Comparison of ENCODE assay signal across 11 cellular contexts in genomic region chr3:53084310-53085001, GRCh38. TPM values are rescaled to one million over a fixed set of nuclear protein-coding genes. Genes with fewer than 3 reads are reported as not detected.
A peak's percentile ranks its signal among the peaks of the same experiment; 100 is the strongest.
DNase-seq lines count a peak whose midpoint lies in the region; ATAC-seq and TF ChIP-seq lines count a peak whose summit lies in the region.
"Had no signal": no experiment of that assay in that cellular context is flagged by ENCODE, and none has a peak within 500 bp of the region (broad histone marks: within the 10 kb centered on the region; RNA-seq: fewer than 3 reads in every experiment).

No MANE protein-coding gene starts in this region.

- H3K9me3 ChIP-seq in GM23248 (ENCODE audit: low read depth) = no peaks in the 10 kb centered on the region
- no peaks in the 10 kb centered on the region for H3K9me3 ChIP-seq in sigmoid colon
- H3K9me3 ChIP-seq: HAP-1 had no signal

- no peaks in the 10 kb centered on the region for H3K27me3 Mint-ChIP-seq in osteocyte (ENCODE audit: unreplicated experiment)
- H3K27me3 Mint-ChIP-seq: progenitor cell of endocrine pancreas had no signal

- H3K4me1 ChIP-seq in GM23248 (ENCODE audit: insufficient read depth) = peaks cover 14% of the 10 kb centered on the region
- H3K4me1 ChIP-seq in sigmoid colon = peaks cover 0 to 15% (median 11%) of the 10 kb centered on the region in 4 donors
- H3K4me1 ChIP-seq: HAP-1 had no signal

- H3K27me3 ChIP-seq in GM23248 (replicated peaks; ENCODE audit: insufficient read depth) (no peaks in the 10 kb centered on the region), sigmoid colon (no peaks in the 10 kb centered on the region)

- WGBS in GM23248 (ENCODE audit: low coverage in 1 of 2, low lambda C conversion rate in 2 of 2, missing lambda C conversion rate in 2 of 2), 2 experiments = 36 to 38% methylated on average over 12 of the region's 12 CpGs
- WGBS in sigmoid colon, 2 donors = 69 to 76% methylated on average over 12 of the region's 12 CpGs

- H3K4me3 ChIP-seq in GM23248 (no peak overlapping the region), sigmoid colon (no peak overlapping the region)
- H3K4me3 ChIP-seq: HAP-1 had no signal

- TF ChIP-seq CTCF in RWPE1 (conservative IDR thresholded peaks at IDR 0.05; ENCODE audit: low read depth) (no peak), osteocyte (IDR thresholded peaks at IDR 0.05) (no peak), sigmoid colon (IDR thresholded peaks at IDR 0.05) (no peak)

- no peak for TF ChIP-seq EP300 in sigmoid colon (IDR thresholded peaks at IDR 0.05)

- H3F3A ChIP-seq in GM23248 (ENCODE audit: insufficient read depth) = 0 out of 2 replicates have a peak, but pooled peaks cover 10% of the 10 kb centered on the region

- CTCF ChIA-PET in RWPE1 (lab: Yijun Ruan, JAX) = no interaction called here

- peak overlapping the region; percentile 45 for H3K4me2 ChIP-seq in GM23248 (ENCODE audit: unreplicated experiment)

- peak; percentile 47 for DNase-seq in GM23248
- no peak for DNase-seq in RWPE1 (ENCODE audit: low spot score)
- DNase-seq in Right ventricle myocardium inferior (ENCODE audit: missing footprints) = no peak
- DNase-seq in osteocyte (ENCODE audit: extremely low spot score, unreplicated experiment) = no peak
- no peak for DNase-seq in NCI-H774 (lab: John Stamatoyannopoulos, UW)
- no peak for DNase-seq in sigmoid colon
- no peak for DNase-seq in activated CD4-positive, CD25-positive, alpha-beta regulatory T cell treated with anti-CD3 and anti-CD28 coated beads, Interleukin-2, amount 50 U/mL, for 72 hours
- DNase-seq: NCI-H146 had no signal

- H3K4me1 Mint-ChIP-seq in osteocyte (ENCODE audit: unreplicated experiment) = peaks cover 13% of the 10 kb centered on the region

- H3K36me3 ChIP-seq in GM23248 (ENCODE audit: low read depth) (no peaks in the 10 kb centered on the region), sigmoid colon (peaks cover 0 to 1% (median 0%) of the 10 kb centered on the region in 4 donors)
- H3K36me3 ChIP-seq: HAP-1 had no signal

- no peaks in the 10 kb centered on the region for H4K20me1 ChIP-seq in GM23248 (ENCODE audit: insufficient read depth)

- peak overlapping the region; percentile 37 for H3K9ac ChIP-seq in GM23248

- peaks cover 8% of the 10 kb centered on the region for H3K36me3 Mint-ChIP-seq in osteocyte (ENCODE audit: unreplicated experiment)

- intact Hi-C loops in Right ventricle myocardium inferior (cut with DNase I) = no loop called here
- intact Hi-C loops in sigmoid colon (cut with DNase I) = no loop called here

- in situ Hi-C loops in GM23248 (cut with MboI) = no loop called here

- H3K9me2 ChIP-seq in GM23248 (ENCODE audit: insufficient read depth) = no peaks in the 10 kb centered on the region

- H3K27ac ChIP-seq in GM23248 (peak overlapping the region; percentile 38; the same call in 1 of the 2 replicates), RWPE1 (peak overlapping the region; percentile 33; the same call in 1 of the 2 replicates), sigmoid colon (peak overlapping the region in 2 of 4 donors; percentile 20 to 49)

- H3K27ac Mint-ChIP-seq in osteocyte (ENCODE audit: unreplicated experiment) = peak overlapping the region; percentile 53
- H3K27ac Mint-ChIP-seq: progenitor cell of endocrine pancreas had no signal

- POLR2A ChIA-PET in RWPE1 (lab: Yijun Ruan, JAX; ENCODE audit: low non-redundant PET) = no interaction called here

- no peak overlapping the region for H3K4me3 Mint-ChIP-seq in osteocyte (ENCODE audit: unreplicated experiment)

- peak; percentile 87 for ATAC-seq in Right ventricle myocardium inferior
- no peak for ATAC-seq in HG03280 (IDR thresholded peaks at IDR 0.05; ENCODE audit: unreplicated experiment)

- H2AFZ ChIP-seq in GM23248 = no peak overlapping the region

- no peak for TF ChIP-seq POLR2A in sigmoid colon (IDR thresholded peaks at IDR 0.05)

- H3K79me2 ChIP-seq in GM23248 (ENCODE audit: insufficient read depth) = no peaks in the 10 kb centered on the region

- H3K9me3 Mint-ChIP-seq in osteocyte (ENCODE audit: unreplicated experiment) = no peaks in the 10 kb centered on the region

RNA-seq across cellular contexts. Expression of gene SFMBT1, which starts 38.6 kb away (rescaled TPM):
- total RNA-seq in GM23248 (2014; rRNA removed; shearing (Covaris generic)) = 2.6 and 3.0 TPM in 2 replicates
- polyA plus RNA-seq in GM23248 (2016; fragmentation: Nextera tagmentation; extraction: Ambion mirVana) (2.2 and 2.3 TPM in 2 replicates), sigmoid colon (1 to 10 TPM; 4.8 to 7.3 (median 6.9) TPM)
- total RNA-seq in Right ventricle myocardium inferior (14.9 TPM), osteocyte (7.9 and 8.0 TPM in 2 replicates), sigmoid colon (10 to 100 TPM; 10.2 to 16.1 (median 14.9) TPM)

RNA-seq across cellular contexts. Expression of gene RFT1, which starts 45.8 kb away (rescaled TPM):
- total RNA-seq in GM23248 (2014; rRNA removed; shearing (Covaris generic)) = 20.9 and 35.0 TPM in 2 replicates
- 35.7 and 43.8 TPM in 2 replicates for polyA plus RNA-seq in GM23248 (2016; fragmentation: Nextera tagmentation; extraction: Ambion mirVana)
- total RNA-seq in Right ventricle myocardium inferior = 11.0 TPM
- total RNA-seq in osteocyte = 19.1 and 21.4 TPM in 2 replicates
- 1 to 10 TPM; 4.3 to 8.1 (median 6.9) TPM for total RNA-seq in sigmoid colon
- 10 to 100 TPM in 1 of 3 donors, 1 to 10 TPM in 2; 3.0 to 13.2 (median 3.0) TPM for polyA plus RNA-seq in sigmoid colon
